16 cellular contexts compared by ENCODE assay signal in genomic region chr19:4896372-4896771, GRCh38. TPM values are rescaled to one million over a fixed set of nuclear protein-coding genes. Genes with fewer than 3 reads are reported as not detected.
DNase-seq lines count a peak whose midpoint lies in the region; ATAC-seq and TF ChIP-seq lines count a peak whose summit lies in the region.
"Had no signal": no experiment of that assay in that cellular context is flagged by ENCODE, and none has a peak within 500 bp of the region (broad histone marks: within the 10 kb centered on the region; RNA-seq: fewer than 3 reads in every experiment).

No MANE protein-coding gene starts in this region.

- WGBS in neuronal stem cell (ENCODE audit: extremely low coverage in 2 of 2, insufficient read length in 2 of 2, insufficient replicate concordance in 1 of 2), 2 donors, result no CpG with 5 or more reads among the region's 3 CpGs

- no peaks in the 10 kb centered on the region for H3K4me1 ChIP-seq in neuronal stem cell (ENCODE audit: control insufficient read depth in 2 of 2, insufficient read depth in 1 of 2, low read depth in 1 of 2, low read length in 2 of 2)
- H3K4me1 ChIP-seq: lower lobe of right lung, thyroid gland had no signal

- peak overlapping the region; percentile 75 for H2AK5ac ChIP-seq in neuronal stem cell (ENCODE audit: low read depth, low read length)

- no peak for ATAC-seq in activated CD4-positive, CD25-positive, alpha-beta regulatory T cell treated with anti-CD3 and anti-CD28 coated beads, Interleukin-2, amount 50 U/mL, for 24 hours
- ATAC-seq in HG02885 (IDR thresholded peaks at IDR 0.05; ENCODE audit: poor library complexity, unreplicated experiment), result no peak

- H3K9me3 ChIP-seq in MG63, result no peaks in the 10 kb centered on the region
- no peaks in the 10 kb centered on the region for H3K9me3 ChIP-seq in neuronal stem cell (replicated peaks in 1 of 2; ENCODE audit: control insufficient read depth in 2 of 2, insufficient read depth in 1 of 2, low read depth in 1 of 2, low read length in 2 of 2)
- H3K9me3 ChIP-seq: lower lobe of right lung, thyroid gland had no signal

- H3K18ac ChIP-seq in neuronal stem cell (ENCODE audit: low read length), result no peak overlapping the region

- H3K27ac ChIP-seq in brain microvascular endothelial cell (no peak overlapping the region), neuronal stem cell (replicated peaks; ENCODE audit: low read length) (no peak overlapping the region)
- H3K27ac ChIP-seq: lower lobe of right lung, thyroid gland had no signal

- no peak overlapping the region for H2AFZ ChIP-seq in neuronal stem cell (ENCODE audit: low read length)

- peak overlapping the region; percentile 21 for H3K14ac ChIP-seq in neuronal stem cell (ENCODE audit: low read length)

- H3K4ac ChIP-seq in neuronal stem cell (ENCODE audit: low read length), result no peak overlapping the region

- H3K4me3 ChIP-seq in MG63, result no peak overlapping the region
- H3K4me3 ChIP-seq in brain microvascular endothelial cell (ENCODE audit: low read depth, low read length), result no peak overlapping the region
- H3K4me3 ChIP-seq in neuronal stem cell (ENCODE audit: low read length in 2 of 2), result no peak overlapping the region
- H3K4me3 ChIP-seq: lower lobe of right lung, thyroid gland had no signal

- H4K91ac ChIP-seq in neuronal stem cell (ENCODE audit: low read depth, low read length, poor library complexity), result no peak overlapping the region

- H3K23ac ChIP-seq in neuronal stem cell (ENCODE audit: low read depth, low read length, poor library complexity), result no peak overlapping the region

- H3K36me3 ChIP-seq in MG63 (no peaks in the 10 kb centered on the region), brain microvascular endothelial cell (replicated peaks) (no peaks in the 10 kb centered on the region), neuronal stem cell (replicated peaks in 1 of 2; ENCODE audit: control insufficient read depth in 2 of 2, insufficient read depth in 2 of 2, low read length in 2 of 2) (no peaks in the 10 kb centered on the region)
- H3K36me3 ChIP-seq: lower lobe of right lung, thyroid gland had no signal

- H2BK120ac ChIP-seq in neuronal stem cell (ENCODE audit: low read depth, low read length), result no peak overlapping the region

- in situ Hi-C loops in brain microvascular endothelial cell (cut with HindIII; ENCODE audit: low pct_ligation_motif_present, low sequenced_read_pairs), result no loop called here

- no peak overlapping the region for H2BK12ac ChIP-seq in neuronal stem cell (ENCODE audit: low read length)

- H3K79me1 ChIP-seq in neuronal stem cell (ENCODE audit: low read depth, low read length), result no peaks in the 10 kb centered on the region

- H2BK15ac ChIP-seq in neuronal stem cell (ENCODE audit: low read length), result peak overlapping the region; percentile 67

- H3K27me3 ChIP-seq in MG63 (no peaks in the 10 kb centered on the region), brain microvascular endothelial cell (replicated peaks) (no peaks in the 10 kb centered on the region), neuronal stem cell (ENCODE audit: control insufficient read depth in 3 of 3, insufficient read depth in 3 of 3, low read depth in 1 of 3, low read length in 3 of 3) (peaks cover 0 to 1% (median 0%) of the 10 kb centered on the region in 3 experiments)
- H3K27me3 ChIP-seq: thyroid gland had no signal

- TF ChIP-seq CTCF in brain microvascular endothelial cell (IDR thresholded peaks at IDR 0.05; ENCODE audit: low read depth, low read length, missing control alignments), result no peak

- no peak overlapping the region for H3K4me2 ChIP-seq in neuronal stem cell (ENCODE audit: insufficient read depth, low read length, poor library complexity, severe bottlenecking)

- no peak overlapping the region for H4K8ac ChIP-seq in neuronal stem cell (ENCODE audit: low read depth, low read length)

- DNase-seq in EH (ENCODE audit: low read depth) (peak; percentile 52), MG63 (peak; percentile 52), brain microvascular endothelial cell (peak; percentile 33), neuronal stem cell (ENCODE audit: low spot score) (no peak), HT-29 (ENCODE audit: low spot score) (no peak), NCI-H2171 treated with DMSO at 0.1 percent for 48 hours (lab: John Stamatoyannopoulos, UW) (no peak)
- DNase-seq: activated effector memory CD4-positive, alpha-beta T cell treated with anti-CD3 and anti-CD28 coated beads, Interleukin-2, amount 50 U/mL, for 16 hours; COR-L47; hippocampal formation; KG1; lower lobe of right lung; small intestine; thyroid gland had no signal

- H2BK5ac ChIP-seq in neuronal stem cell (ENCODE audit: low read length), result no peak overlapping the region

- no peak overlapping the region for H3K9ac ChIP-seq in neuronal stem cell (ENCODE audit: low read depth, low read length, poor library complexity)

RNA-seq across cellular contexts. Expression of gene ARRDC5, which starts 6.3 kb away (rescaled TPM):
- total RNA-seq in MG63 (2014; rRNA removed; shearing (Covaris generic); ENCODE audit: low replicate concordance), result not detected in 2 replicates
- not detected for polyA plus RNA-seq in neuronal stem cell (2013, experiment 1 of 2)
- not detected for polyA plus RNA-seq in neuronal stem cell (2013, experiment 2 of 2)
- total RNA-seq in HT-29 (2014; rRNA removed; shearing (Covaris generic)), result not detected in 2 replicates
- total RNA-seq: cardiac septum, thyroid gland had no signal

RNA-seq across cellular contexts. Expression of gene UHRF1, which starts 12.9 kb away (rescaled TPM):
- 47.1 and 56.8 TPM in 2 replicates for total RNA-seq in MG63 (2014; rRNA removed; shearing (Covaris generic); ENCODE audit: low replicate concordance)
- polyA plus RNA-seq in neuronal stem cell (2013, experiment 1 of 2), result 49.0 TPM
- 51.0 TPM for polyA plus RNA-seq in neuronal stem cell (2013, experiment 2 of 2)
- 93.3 and 95.9 TPM in 2 replicates for total RNA-seq in HT-29 (2014; rRNA removed; shearing (Covaris generic))

RNA-seq across cellular contexts. Expression of gene PLIN3, which starts 28.9 kb away (rescaled TPM):
- 140 and 291 TPM in 2 replicates for total RNA-seq in MG63 (2014; rRNA removed; shearing (Covaris generic); ENCODE audit: low replicate concordance)
- polyA plus RNA-seq in neuronal stem cell (2013, experiment 1 of 2), result 47.6 TPM
- polyA plus RNA-seq in neuronal stem cell (2013, experiment 2 of 2), result 49.5 TPM
- total RNA-seq in HT-29 (2014; rRNA removed; shearing (Covaris generic)), result 69.6 and 70.9 TPM in 2 replicates

Comparison
In these comparisons a context has a peak if more than half of its experiments do, and no peak if none do; other contexts are left out.
1. DNase-seq: peak in EH (single experiment), MG63 (single experiment) and brain microvascular endothelial cell (single experiment); none in neuronal stem cell (single experiment), HT-29 (single experiment) and NCI-H2171 treated with DMSO at 0.1 percent for 48 hours (single experiment).